1 cellular context compared by ENCODE assay signal in the genomic region with DNA sequence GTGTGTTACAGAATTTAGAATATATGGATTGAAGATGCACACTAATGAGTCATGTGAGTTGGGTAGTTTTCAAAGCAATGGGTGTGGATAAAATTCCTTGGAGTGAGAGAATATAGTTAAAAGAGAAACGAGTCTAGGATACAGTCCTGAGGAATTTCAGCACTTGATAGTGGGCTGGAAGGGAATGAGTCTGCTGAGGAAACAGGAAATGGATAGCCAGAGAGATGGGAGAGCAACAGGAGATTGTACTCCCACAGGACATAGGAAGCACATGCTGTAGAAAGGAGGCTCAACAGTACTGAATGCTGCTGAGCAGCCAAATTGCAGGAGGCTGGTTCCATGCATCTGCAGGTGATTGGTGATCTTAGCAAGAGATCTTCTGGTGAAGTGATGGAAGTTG.
TF ChIP-seq lines count a peak whose summit lies in the region.

No MANE protein-coding gene starts in this region.

TF ChIP-seq in IMR-90, 13 proteins besides CTCF, POLR2A, EP300 and RAD21 (continued from another document):
- TF ChIP-seq, protein P1, sequence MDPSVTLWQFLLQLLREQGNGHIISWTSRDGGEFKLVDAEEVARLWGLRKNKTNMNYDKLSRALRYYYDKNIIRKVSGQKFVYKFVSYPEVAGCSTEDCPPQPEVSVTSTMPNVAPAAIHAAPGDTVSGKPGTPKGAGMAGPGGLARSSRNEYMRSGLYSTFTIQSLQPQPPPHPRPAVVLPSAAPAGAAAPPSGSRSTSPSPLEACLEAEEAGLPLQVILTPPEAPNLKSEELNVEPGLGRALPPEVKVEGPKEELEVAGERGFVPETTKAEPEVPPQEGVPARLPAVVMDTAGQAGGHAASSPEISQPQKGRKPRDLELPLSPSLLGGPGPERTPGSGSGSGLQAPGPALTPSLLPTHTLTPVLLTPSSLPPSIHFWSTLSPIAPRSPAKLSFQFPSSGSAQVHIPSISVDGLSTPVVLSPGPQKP (IDR thresholded peaks at IDR 0.05; ENCODE audit: borderline replicate concordance, low read depth, low read length) = no peak
